Comparison of ENCODE assay signal across 1 cellular context in genomic region chr2:11933854-11934253, GRCh38.
TF ChIP-seq lines count a peak whose summit lies in the region.

No MANE protein-coding gene starts in this region.

TF ChIP-seq in GM23338, 12 proteins besides CTCF, POLR2A, EP300 and RAD21 (continued from another document):
- TF ChIP-seq, protein P1, sequence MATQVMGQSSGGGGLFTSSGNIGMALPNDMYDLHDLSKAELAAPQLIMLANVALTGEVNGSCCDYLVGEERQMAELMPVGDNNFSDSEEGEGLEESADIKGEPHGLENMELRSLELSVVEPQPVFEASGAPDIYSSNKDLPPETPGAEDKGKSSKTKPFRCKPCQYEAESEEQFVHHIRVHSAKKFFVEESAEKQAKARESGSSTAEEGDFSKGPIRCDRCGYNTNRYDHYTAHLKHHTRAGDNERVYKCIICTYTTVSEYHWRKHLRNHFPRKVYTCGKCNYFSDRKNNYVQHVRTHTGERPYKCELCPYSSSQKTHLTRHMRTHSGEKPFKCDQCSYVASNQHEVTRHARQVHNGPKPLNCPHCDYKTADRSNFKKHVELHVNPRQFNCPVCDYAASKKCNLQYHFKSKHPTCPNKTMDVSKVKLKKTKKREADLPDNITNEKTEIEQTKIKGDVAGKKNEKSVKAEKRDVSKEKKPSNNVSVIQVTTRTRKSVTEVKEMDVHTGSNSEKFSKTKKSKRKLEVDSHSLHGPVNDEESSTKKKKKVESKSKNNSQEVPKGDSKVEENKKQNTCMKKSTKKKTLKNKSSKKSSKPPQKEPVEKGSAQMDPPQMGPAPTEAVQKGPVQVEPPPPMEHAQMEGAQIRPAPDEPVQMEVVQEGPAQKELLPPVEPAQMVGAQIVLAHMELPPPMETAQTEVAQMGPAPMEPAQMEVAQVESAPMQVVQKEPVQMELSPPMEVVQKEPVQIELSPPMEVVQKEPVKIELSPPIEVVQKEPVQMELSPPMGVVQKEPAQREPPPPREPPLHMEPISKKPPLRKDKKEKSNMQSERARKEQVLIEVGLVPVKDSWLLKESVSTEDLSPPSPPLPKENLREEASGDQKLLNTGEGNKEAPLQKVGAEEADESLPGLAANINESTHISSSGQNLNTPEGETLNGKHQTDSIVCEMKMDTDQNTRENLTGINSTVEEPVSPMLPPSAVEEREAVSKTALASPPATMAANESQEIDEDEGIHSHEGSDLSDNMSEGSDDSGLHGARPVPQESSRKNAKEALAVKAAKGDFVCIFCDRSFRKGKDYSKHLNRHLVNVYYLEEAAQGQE (IDR thresholded peaks at IDR 0.05; ENCODE audit: unreplicated experiment), result no peak
TF ChIP-seq in GM23338: peak in this region for 0.
